In the genomic region with DNA sequence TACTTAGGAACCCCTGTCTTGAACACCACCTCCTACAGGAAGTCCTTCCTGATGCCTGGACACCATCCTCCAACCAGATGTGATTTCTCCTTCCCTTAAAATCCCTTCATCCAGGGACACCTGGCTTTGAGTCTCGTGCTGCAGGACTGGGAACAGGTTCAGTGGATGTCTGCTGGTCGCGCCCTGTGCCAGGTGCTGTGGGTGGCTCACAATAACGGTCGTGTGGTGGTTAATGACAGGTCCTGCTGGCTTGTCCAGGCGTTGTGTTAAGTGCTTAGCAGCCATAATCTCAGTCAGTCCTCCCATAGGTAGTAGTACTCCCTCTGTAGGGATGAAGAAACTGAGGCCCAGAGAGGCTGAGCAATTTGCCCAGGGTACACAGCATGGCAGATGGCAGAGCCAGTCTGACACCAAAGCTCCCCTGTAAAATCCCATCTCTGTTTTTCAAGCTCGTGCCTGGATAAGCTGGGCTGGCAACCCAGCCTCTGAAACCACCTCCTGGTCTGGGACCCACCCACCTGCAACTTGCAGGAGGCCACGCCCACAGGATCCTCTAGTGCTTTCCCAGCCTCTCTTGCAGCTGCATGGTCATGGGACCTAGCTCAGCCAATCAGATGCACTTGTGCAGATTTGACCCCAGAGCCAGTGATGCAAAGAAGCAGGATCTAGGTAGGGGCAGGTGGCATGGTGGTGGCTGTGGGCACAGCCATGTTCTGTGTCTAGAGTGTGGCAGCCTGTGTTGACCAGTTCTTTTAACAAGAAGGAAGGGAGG, we compare ENCODE assay signal across 1 cellular context.
TF ChIP-seq lines count a peak whose summit lies in the region.

No MANE protein-coding gene starts in this region.

TF ChIP-seq in IMR-90, 13 proteins besides CTCF, POLR2A, EP300 and RAD21:
- TF ChIP-seq, protein P1, sequence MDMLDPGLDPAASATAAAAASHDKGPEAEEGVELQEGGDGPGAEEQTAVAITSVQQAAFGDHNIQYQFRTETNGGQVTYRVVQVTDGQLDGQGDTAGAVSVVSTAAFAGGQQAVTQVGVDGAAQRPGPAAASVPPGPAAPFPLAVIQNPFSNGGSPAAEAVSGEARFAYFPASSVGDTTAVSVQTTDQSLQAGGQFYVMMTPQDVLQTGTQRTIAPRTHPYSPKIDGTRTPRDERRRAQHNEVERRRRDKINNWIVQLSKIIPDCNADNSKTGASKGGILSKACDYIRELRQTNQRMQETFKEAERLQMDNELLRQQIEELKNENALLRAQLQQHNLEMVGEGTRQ (IDR thresholded peaks at IDR 0.05; ENCODE audit: low read depth, low read length): peak; percentile 39; the same call in 1 of the 2 replicates
- TF ChIP-seq FOS (IDR thresholded peaks at IDR 0.05; ENCODE audit: low read depth, low read length): no peak
